ENCODE assay signal across 8 cellular contexts in the genomic region with DNA sequence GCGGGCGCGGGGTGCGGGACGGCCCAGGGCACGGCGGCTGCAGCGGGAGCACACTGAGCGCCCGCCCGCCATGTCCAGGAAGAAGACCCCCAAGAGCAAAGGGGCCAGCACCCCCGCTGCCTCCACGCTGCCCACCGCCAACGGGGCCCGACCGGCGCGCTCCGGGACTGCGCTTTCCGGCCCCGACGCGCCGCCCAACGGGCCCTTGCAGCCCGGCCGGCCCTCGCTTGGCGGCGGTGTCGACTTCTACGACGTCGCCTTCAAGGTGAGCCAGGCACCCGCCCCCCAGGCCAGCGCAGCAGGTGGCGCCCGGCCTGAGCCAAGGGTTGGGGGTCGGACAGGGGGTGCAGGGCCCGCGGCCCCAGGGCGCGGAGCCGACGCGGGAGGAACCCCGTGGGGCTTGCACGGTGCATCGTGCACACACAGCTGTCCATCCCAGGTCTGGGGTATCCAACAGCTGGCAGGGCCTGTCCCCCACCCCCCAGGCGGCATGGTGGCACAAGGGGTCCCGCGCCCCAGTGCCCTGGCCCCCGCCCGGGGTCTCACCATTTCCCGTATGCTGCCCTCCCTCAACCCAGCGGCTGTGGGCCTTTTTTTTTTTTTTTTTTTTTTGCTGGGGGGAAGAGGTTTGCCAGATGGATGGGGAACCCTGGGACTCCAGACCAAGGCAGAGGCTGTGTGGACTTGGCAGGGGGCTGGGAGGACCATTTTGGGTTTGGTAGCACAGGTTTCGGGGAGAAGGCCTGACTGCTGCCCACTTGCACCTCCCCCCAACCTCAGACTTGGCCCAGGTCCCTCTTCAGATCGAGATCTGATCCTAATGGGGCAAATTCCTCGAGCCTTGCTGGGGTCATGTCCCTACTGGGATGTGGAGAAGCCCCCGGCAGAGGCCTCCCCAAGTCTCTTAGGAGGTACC. TPM values are rescaled to one million over a fixed set of nuclear protein-coding genes. Genes with fewer than 3 reads are reported as not detected.
DNase-seq lines count a peak whose midpoint lies in the region; ATAC-seq and TF ChIP-seq lines count a peak whose summit lies in the region.

No MANE protein-coding gene starts in this region.

- peaks cover 69% of the 10 kb centered on the region for H3K4me1 ChIP-seq in body of pancreas
- H3K4me1 ChIP-seq in mesodermal cell (ENCODE audit: control insufficient read depth, insufficient read depth, low read length, poor library complexity, severe bottlenecking), result peaks cover 41% of the 10 kb centered on the region

- TF ChIP-seq POLR2A in body of pancreas (IDR thresholded peaks at IDR 0.05), result no peak

- no peaks in the 10 kb centered on the region for H3K9me3 ChIP-seq in MG63
- H3K9me3 ChIP-seq in body of pancreas, result no peaks in the 10 kb centered on the region
- no peaks in the 10 kb centered on the region for H3K9me3 ChIP-seq in mesodermal cell (ENCODE audit: control insufficient read depth, low read length)

- H3K4me3 ChIP-seq in MG63 (no peak overlapping the region), body of pancreas (peak overlapping the region; percentile 34 to 39), mesodermal cell (ENCODE audit: extremely low read depth, insufficient read depth, low read length, poor library complexity, severe bottlenecking) (peak overlapping the region; percentile 39)

- H3K36me3 ChIP-seq in MG63, result peaks cover 30% of the 10 kb centered on the region
- no peaks in the 10 kb centered on the region for H3K36me3 ChIP-seq in body of pancreas (replicated peaks in 1 of 2; ENCODE audit: insufficient read depth in 1 of 2, low read depth in 2 of 2)
- H3K36me3 ChIP-seq in mesodermal cell (ENCODE audit: control insufficient read depth, insufficient read depth, low read length), result peaks cover 26% of the 10 kb centered on the region

- H3K27ac ChIP-seq in body of pancreas, result peak overlapping the region; percentile 88 to 95 (median 91)
- no peak overlapping the region for H3K27ac ChIP-seq in mesodermal cell (ENCODE audit: low read depth, low read length, severe bottlenecking)

- H3K27me3 ChIP-seq in MG63 (no peaks in the 10 kb centered on the region), body of pancreas (no peaks in the 10 kb centered on the region)

- 2% methylated on average over 9 to 61 of the region's 62 CpGs for WGBS in body of pancreas, 2 donors
- WGBS in mesodermal cell (ENCODE audit: insufficient coverage in 2 of 2), 2 experiments, result 2% methylated on average over 47 to 55 of the region's 62 CpGs

- TF ChIP-seq CTCF in body of pancreas (IDR thresholded peaks at IDR 0.05), result peak in 2 of 7 experiments; percentile 30 to 35

- DNase-seq in GM03348 (ENCODE audit: low spot score) (peak; percentile 37), MG63 (peak; percentile 37), body of pancreas (peak; percentile 59 to 72 (median 66)), nucleus accumbens (lab: John Stamatoyannopoulos, UW) (no peak), NCI-H1694 treated with DMSO at 0.1 percent for 48 hours (lab: John Stamatoyannopoulos, UW) (no peak)

- ATAC-seq in body of pancreas, result peak; percentile 17
- no peak for ATAC-seq in HG02763 (IDR thresholded peaks at IDR 0.05; ENCODE audit: unreplicated experiment)
- no peak for ATAC-seq in HG02798 (IDR thresholded peaks at IDR 0.05; ENCODE audit: poor library complexity, unreplicated experiment)

- intact Hi-C loops in body of pancreas (cut with DNase I), result no loop called here

RNA-seq across cellular contexts. Expression of a gene that starts 0.5 kb away (rescaled TPM):
- not detected in 2 replicates for total RNA-seq in MG63 (2014; rRNA removed; shearing (Covaris generic); ENCODE audit: low replicate concordance)
- 10 to 100 TPM; 25.4 to 28.8 TPM for total RNA-seq in body of pancreas
- polyA plus RNA-seq in mesodermal cell (2013, experiment 1 of 2), result 1.4 TPM
- polyA plus RNA-seq in mesodermal cell (2013, experiment 2 of 2), result 1.2 TPM

RNA-seq across cellular contexts. Expression of a gene that starts 6.6 kb away (rescaled TPM):
- total RNA-seq in MG63 (2014; rRNA removed; shearing (Covaris generic); ENCODE audit: low replicate concordance), result 68.0 and 111 TPM in 2 replicates
- 10 to 100 TPM; 22.7 to 29.3 TPM for total RNA-seq in body of pancreas
- polyA plus RNA-seq in mesodermal cell (2013, experiment 1 of 2), result 71.0 TPM
- 61.6 TPM for polyA plus RNA-seq in mesodermal cell (2013, experiment 2 of 2)

RNA-seq across cellular contexts. Expression of a gene that starts 13.3 kb away (rescaled TPM):
- 60.2 and 106 TPM in 2 replicates for total RNA-seq in MG63 (2014; rRNA removed; shearing (Covaris generic); ENCODE audit: low replicate concordance)
- total RNA-seq in body of pancreas, result 100 to 1,000 TPM in 1 of 2 donors, 10 to 100 TPM in 1; 78.9 to 237 TPM
- polyA plus RNA-seq in mesodermal cell (2013, experiment 1 of 2), result 57.7 TPM
- 42.3 TPM for polyA plus RNA-seq in mesodermal cell (2013, experiment 2 of 2)

RNA-seq across cellular contexts. Expression of a gene that starts 47.4 kb away (rescaled TPM):
- 0.02 and 1.0 TPM in 2 replicates for total RNA-seq in MG63 (2014; rRNA removed; shearing (Covaris generic); ENCODE audit: low replicate concordance)
- under 1 TPM; 0.66 to 0.78 TPM for total RNA-seq in body of pancreas
- 1.9 TPM for polyA plus RNA-seq in mesodermal cell (2013, experiment 1 of 2)
- polyA plus RNA-seq in mesodermal cell (2013, experiment 2 of 2), result 1.8 TPM

RNA-seq across cellular contexts. Expression of a gene that starts 56.3 kb away (rescaled TPM):
- 29.0 and 42.6 TPM in 2 replicates for total RNA-seq in MG63 (2014; rRNA removed; shearing (Covaris generic); ENCODE audit: low replicate concordance)
- total RNA-seq in body of pancreas, result 10 to 100 TPM; 32.4 to 59.0 TPM
- polyA plus RNA-seq in mesodermal cell (2013, experiment 1 of 2), result 50.6 TPM
- polyA plus RNA-seq in mesodermal cell (2013, experiment 2 of 2), result 45.8 TPM

Comparison
In these comparisons a context has a peak if more than half of its experiments do, and no peak if none do; other contexts are left out.
1. DNase-seq: peak in GM03348 (single experiment), MG63 (single experiment) and body of pancreas (4 of 4); none in nucleus accumbens (0 of 56) and NCI-H1694 treated with DMSO at 0.1 percent for 48 hours (single experiment).
2. RNA of a gene that starts 0.5 kb away (total RNA-seq): 25.4 to 28.8 TPM in body of pancreas; not detected in MG63; every median in the first group is over 10 times any median in the second.